21 cellular contexts compared by ENCODE assay signal in genomic region chrX:3592184-3592583, GRCh38.
DNase-seq lines count a peak whose midpoint lies in the region; ATAC-seq and TF ChIP-seq lines count a peak whose summit lies in the region.
"Had no signal": no experiment of that assay in that cellular context is flagged by ENCODE, and none has a peak within 500 bp of the region (broad histone marks: within the 10 kb centered on the region; RNA-seq: fewer than 3 reads in every experiment).

No MANE protein-coding gene starts in this region.

- H3K36me3 Mint-ChIP-seq in WTC11 (no peaks in the 10 kb centered on the region), neural progenitor cell (peaks cover 2% of the 10 kb centered on the region)
- H3K36me3 Mint-ChIP-seq in activated CD8-positive, alpha-beta T cell treated with anti-CD3 and anti-CD28 coated beads for 36 hours (ENCODE audit: low read depth): peaks cover 2% of the 10 kb centered on the region

- H3K36me3 ChIP-seq in H7 (replicated peaks; ENCODE audit: control insufficient read depth, insufficient read depth, low read length): no peaks in the 10 kb centered on the region
- no peaks in the 10 kb centered on the region for H3K36me3 ChIP-seq in iPS-15b (ENCODE audit: control insufficient read depth, insufficient read depth, low read length)
- no peaks in the 10 kb centered on the region for H3K36me3 ChIP-seq in neural progenitor cell

- POLR2A ChIA-PET in WTC11 (lab: Charles Lee): no interaction called here
- POLR2A ChIA-PET in activated CD8-positive, alpha-beta T cell treated with anti-CD3 and anti-CD28 coated beads for 36 hours (lab: Charles Lee): no interaction called here

- H3K79me2 ChIP-seq in neural progenitor cell (ENCODE audit: low read depth): no peaks in the 10 kb centered on the region

- CTCF ChIA-PET in WTC11 (lab: Charles Lee): no interaction called here
- CTCF ChIA-PET in activated CD8-positive, alpha-beta T cell treated with anti-CD3 and anti-CD28 coated beads for 36 hours (lab: Charles Lee): no interaction called here

- H2AFZ ChIP-seq in neural progenitor cell (replicated peaks): peak overlapping the region; percentile 81

- H3K4me1 ChIP-seq in iPS-15b (ENCODE audit: control insufficient read depth, insufficient read depth, low read length) (peaks cover 2% of the 10 kb centered on the region), neural progenitor cell (no peaks in the 10 kb centered on the region)

- no peak for TF ChIP-seq CTCF in WTC11 (IDR thresholded peaks at IDR 0.05)
- TF ChIP-seq CTCF in neural progenitor cell (IDR thresholded peaks at IDR 0.05): no peak
- no peak for TF ChIP-seq CTCF in activated CD8-positive, alpha-beta T cell treated with anti-CD3 and anti-CD28 coated beads for 36 hours (IDR thresholded peaks at IDR 0.05)

- H3K9me3 ChIP-seq in iPS-15b (ENCODE audit: control insufficient read depth, insufficient read depth, low read length) (no peaks in the 10 kb centered on the region), neural progenitor cell (ENCODE audit: low read depth) (no peaks in the 10 kb centered on the region)
- H3K9me3 ChIP-seq: SK-N-SH had no signal

- H3K4me1 Mint-ChIP-seq in WTC11 (peaks cover 4% of the 10 kb centered on the region), neural progenitor cell (peaks cover 5% of the 10 kb centered on the region)
- peaks cover 5% of the 10 kb centered on the region for H3K4me1 Mint-ChIP-seq in activated CD8-positive, alpha-beta T cell treated with anti-CD3 and anti-CD28 coated beads for 36 hours (ENCODE audit: low read depth)

- H3F3A ChIP-seq in neural progenitor cell (ENCODE audit: low read depth): no peaks in the 10 kb centered on the region

- H3K4me3 ChIP-seq in H7 (ENCODE audit: insufficient read depth, low read depth, low read length) (no peak overlapping the region), iPS-15b (ENCODE audit: low read depth, low read length) (peak overlapping the region; percentile 32), neural progenitor cell (peak overlapping the region; percentile 19)

- H4K20me1 ChIP-seq in neural progenitor cell (ENCODE audit: low read depth): no peaks in the 10 kb centered on the region

- DNase-seq in H7: peak; percentile 62
- DNase-seq in WTC11 (ENCODE audit: low spot score): peak; percentile 24
- peak; percentile 53 for DNase-seq in neural progenitor cell (ENCODE audit: low spot score)
- DNase-seq in hepatic stellate cell (ENCODE audit: low spot score): no peak
- DNase-seq in 8988T: no peak
- DNase-seq in activated CD8-positive, alpha-beta T cell treated with anti-CD3 and anti-CD28 coated beads for 36 hours: no peak
- no peak for DNase-seq in cardiac septum (ENCODE audit: low spot score)
- DNase-seq: AML-193; CD4-positive, CD25-positive, alpha-beta regulatory T cell; DMS79; GDM1; NCI-H1105; NCI-H1694 treated with DMSO at 0.1 percent for 48 hours; NCI-H446; NCI-H774; SK-N-SH had no signal

- H3K4me2 ChIP-seq in neural progenitor cell: peak overlapping the region; percentile 53
- H3K4me2 ChIP-seq: KMS-11, SK-N-SH had no signal

- no peak overlapping the region for H3K27ac ChIP-seq in neural progenitor cell
- H3K27ac ChIP-seq: HL-60, KMS-11 had no signal

- 0 out of 2 replicates have a peak overlapping the region, but pooled peaks have one; percentile 41 for H3K27ac Mint-ChIP-seq in WTC11
- H3K27ac Mint-ChIP-seq in neural progenitor cell: no peak overlapping the region
- no peak overlapping the region for H3K27ac Mint-ChIP-seq in activated CD8-positive, alpha-beta T cell treated with anti-CD3 and anti-CD28 coated beads for 36 hours

- H3K9me3 Mint-ChIP-seq in WTC11: no peaks in the 10 kb centered on the region
- H3K9me3 Mint-ChIP-seq in neural progenitor cell: peaks cover 5% of the 10 kb centered on the region
- no peaks in the 10 kb centered on the region for H3K9me3 Mint-ChIP-seq in activated CD8-positive, alpha-beta T cell treated with anti-CD3 and anti-CD28 coated beads for 36 hours

- ATAC-seq in WTC11: peak; percentile 89
- ATAC-seq in activated CD8-positive, alpha-beta T cell treated with anti-CD3 and anti-CD28 coated beads for 36 hours: no peak
- ATAC-seq: Panc1, Right ventricle myocardium inferior had no signal

- H3K4me3 Mint-ChIP-seq in WTC11: peak overlapping the region; percentile 50
- peak overlapping the region; percentile 2 for H3K4me3 Mint-ChIP-seq in neural progenitor cell
- no peak overlapping the region for H3K4me3 Mint-ChIP-seq in activated CD8-positive, alpha-beta T cell treated with anti-CD3 and anti-CD28 coated beads for 36 hours

- intact Hi-C loops in activated CD8-positive, alpha-beta T cell treated with anti-CD3 and anti-CD28 coated beads for 36 hours (cut with micrococcal nuclease): no loop called here
- intact Hi-C loops in cardiac septum (cut with DNase I): no loop called here

- H3K9ac ChIP-seq in iPS-15b (ENCODE audit: low read depth, low read length) (no peak overlapping the region), neural progenitor cell (no peak overlapping the region)
- H3K9ac ChIP-seq: KMS-11, SK-N-SH had no signal

- H3K27me3 ChIP-seq in H7 (ENCODE audit: control insufficient read depth, insufficient read depth, low read length) (no peaks in the 10 kb centered on the region), iPS-15b (ENCODE audit: control insufficient read depth, insufficient read depth, low read length) (no peaks in the 10 kb centered on the region), neural progenitor cell (no peaks in the 10 kb centered on the region)

- H3K27me3 Mint-ChIP-seq in WTC11 (ENCODE audit: low read depth) (no peaks in the 10 kb centered on the region), neural progenitor cell (ENCODE audit: insufficient read depth, low read depth) (peaks cover 3% of the 10 kb centered on the region)
- H3K27me3 Mint-ChIP-seq in activated CD8-positive, alpha-beta T cell treated with anti-CD3 and anti-CD28 coated beads for 36 hours: no peaks in the 10 kb centered on the region
- H3K27me3 Mint-ChIP-seq: CD4-positive, CD25-positive, alpha-beta regulatory T cell had no signal

TF ChIP-seq in WTC11, 78 proteins besides CTCF, POLR2A, EP300 and RAD21 (continues in another document):
- TF ChIP-seq, protein P1, sequence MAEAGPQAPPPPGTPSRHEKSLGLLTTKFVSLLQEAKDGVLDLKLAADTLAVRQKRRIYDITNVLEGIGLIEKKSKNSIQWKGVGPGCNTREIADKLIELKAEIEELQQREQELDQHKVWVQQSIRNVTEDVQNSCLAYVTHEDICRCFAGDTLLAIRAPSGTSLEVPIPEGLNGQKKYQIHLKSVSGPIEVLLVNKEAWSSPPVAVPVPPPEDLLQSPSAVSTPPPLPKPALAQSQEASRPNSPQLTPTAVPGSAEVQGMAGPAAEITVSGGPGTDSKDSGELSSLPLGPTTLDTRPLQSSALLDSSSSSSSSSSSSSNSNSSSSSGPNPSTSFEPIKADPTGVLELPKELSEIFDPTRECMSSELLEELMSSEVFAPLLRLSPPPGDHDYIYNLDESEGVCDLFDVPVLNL (CRISPR knock-in tag; IDR thresholded peaks at IDR 0.05; ENCODE audit: borderline replicate concordance, low read depth): no peak
- TF ChIP-seq FOXP4 (CRISPR knock-in tag; IDR thresholded peaks at IDR 0.05): no peak
- TF ChIP-seq CREM (CRISPR knock-in tag; IDR thresholded peaks at IDR 0.05): no peak
- no peak for TF ChIP-seq JAZF1 (CRISPR knock-in tag; IDR thresholded peaks at IDR 0.05)
- TF ChIP-seq RELA (CRISPR knock-in tag; IDR thresholded peaks at IDR 0.05; ENCODE audit: borderline replicate concordance): no peak
- TF ChIP-seq SMAD4 (CRISPR knock-in tag; IDR thresholded peaks at IDR 0.05): no peak
- TF ChIP-seq ELF4 (CRISPR knock-in tag; IDR thresholded peaks at IDR 0.05; ENCODE audit: low read depth): no peak
- no peak for TF ChIP-seq TEAD4 (CRISPR knock-in tag; IDR thresholded peaks at IDR 0.05)
- TF ChIP-seq NFYB (CRISPR knock-in tag; conservative IDR thresholded peaks at IDR 0.05; ENCODE audit: low read depth): no peak
- TF ChIP-seq, protein P2, sequence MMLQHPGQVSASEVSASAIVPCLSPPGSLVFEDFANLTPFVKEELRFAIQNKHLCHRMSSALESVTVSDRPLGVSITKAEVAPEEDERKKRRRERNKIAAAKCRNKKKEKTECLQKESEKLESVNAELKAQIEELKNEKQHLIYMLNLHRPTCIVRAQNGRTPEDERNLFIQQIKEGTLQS (CRISPR knock-in tag; conservative IDR thresholded peaks at IDR 0.05): no peak
- TF ChIP-seq GRHL2 (CRISPR knock-in tag; IDR thresholded peaks at IDR 0.05; ENCODE audit: insufficient replicate concordance, severe bottlenecking): no peak
- no peak for TF ChIP-seq ESRRA (CRISPR knock-in tag; IDR thresholded peaks at IDR 0.05; ENCODE audit: borderline replicate concordance)
- TF ChIP-seq, protein P3, sequence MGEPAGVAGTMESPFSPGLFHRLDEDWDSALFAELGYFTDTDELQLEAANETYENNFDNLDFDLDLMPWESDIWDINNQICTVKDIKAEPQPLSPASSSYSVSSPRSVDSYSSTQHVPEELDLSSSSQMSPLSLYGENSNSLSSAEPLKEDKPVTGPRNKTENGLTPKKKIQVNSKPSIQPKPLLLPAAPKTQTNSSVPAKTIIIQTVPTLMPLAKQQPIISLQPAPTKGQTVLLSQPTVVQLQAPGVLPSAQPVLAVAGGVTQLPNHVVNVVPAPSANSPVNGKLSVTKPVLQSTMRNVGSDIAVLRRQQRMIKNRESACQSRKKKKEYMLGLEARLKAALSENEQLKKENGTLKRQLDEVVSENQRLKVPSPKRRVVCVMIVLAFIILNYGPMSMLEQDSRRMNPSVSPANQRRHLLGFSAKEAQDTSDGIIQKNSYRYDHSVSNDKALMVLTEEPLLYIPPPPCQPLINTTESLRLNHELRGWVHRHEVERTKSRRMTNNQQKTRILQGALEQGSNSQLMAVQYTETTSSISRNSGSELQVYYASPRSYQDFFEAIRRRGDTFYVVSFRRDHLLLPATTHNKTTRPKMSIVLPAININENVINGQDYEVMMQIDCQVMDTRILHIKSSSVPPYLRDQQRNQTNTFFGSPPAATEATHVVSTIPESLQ (CRISPR knock-in tag; IDR thresholded peaks at IDR 0.05): no peak
- no peak for TF ChIP-seq MYBL2 (CRISPR knock-in tag; IDR thresholded peaks at IDR 0.05)

Comparison
In these comparisons a context has a peak if more than half of its experiments do, and no peak if none do; other contexts are left out.
1. DNase-seq: peak in H7 (single experiment), WTC11 (single experiment) and neural progenitor cell (single experiment); none in hepatic stellate cell (single experiment), 8988T (single experiment), activated CD8-positive, alpha-beta T cell treated with anti-CD3 and anti-CD28 coated beads for 36 hours (single experiment) and cardiac septum (single experiment).